In genomic region chr6:109611502-109611901, GRCh38 we compare ENCODE assay signal across 22 cellular contexts.
DNase-seq lines count a peak whose midpoint lies in the region; ATAC-seq, FAIRE-seq and TF ChIP-seq lines count a peak whose summit lies in the region.
"Had no signal": no experiment of that assay in that cellular context is flagged by ENCODE, and none has a peak within 500 bp of the region (broad histone marks: within the 10 kb centered on the region; RNA-seq: fewer than 3 reads in every experiment).

No MANE protein-coding gene starts in this region.

- no peak overlapping the region for H3K14ac ChIP-seq in H1 (ENCODE audit: insufficient read length)

- TF ChIP-seq RAD21 in K562 (CRISPR knock-in tag; conservative IDR thresholded peaks at IDR 0.05 in 1 of 2, IDR thresholded peaks at IDR 0.05 in 1 of 2) (no peak), H1 (IDR thresholded peaks at IDR 0.05 in 1 of 2, conservative IDR thresholded peaks at IDR 0.05 in 1 of 2; ENCODE audit: low read depth in 2 of 2, low read length in 2 of 2) (no peak)

- no peak overlapping the region for H3K4me3 ChIP-seq in K562
- H3K4me3 ChIP-seq in H1 (ENCODE audit: extremely low read depth in 1 of 4, insufficient read depth in 2 of 4, low read depth in 3 of 4, low read length in 4 of 4), result no peak overlapping the region
- no peak overlapping the region for H3K4me3 ChIP-seq in heart left ventricle
- H3K4me3 ChIP-seq: A549; BLaER1 treated with 17β-estradiol and CSF1 and Interleukin-3, amounts not matched to agents 10 nM and 100 nM had no signal

- H3K27me3 ChIP-seq in CD4-positive, alpha-beta T cell (ENCODE audit: control insufficient read depth, insufficient read depth, low read length), result no peaks in the 10 kb centered on the region
- H3K27me3 ChIP-seq in K562 (ENCODE audit: control insufficient read depth in 2 of 2, insufficient read depth in 2 of 2, low read length in 2 of 2) (peaks cover 0 to 5% of the 10 kb centered on the region in 2 experiments; a peak in 1 of 5 replicates), H1 (replicated peaks in 1 of 4; ENCODE audit: control insufficient read depth in 3 of 4, extremely low read depth in 1 of 4, insufficient read depth in 3 of 4, low read length in 3 of 4) (no peaks in the 10 kb centered on the region; a peak in 1 of 7 replicates), heart left ventricle (no peaks in the 10 kb centered on the region)
- H3K27me3 ChIP-seq: BLaER1 treated with 17β-estradiol and CSF1 and Interleukin-3, amounts not matched to agents 10 nM and 100 nM had no signal

- H2BK120ac ChIP-seq in H1 (replicated peaks; ENCODE audit: low read depth, low read length), result no peak overlapping the region

- no peaks in the 10 kb centered on the region for H3K36me3 ChIP-seq in K562 (ENCODE audit: control insufficient read depth, insufficient read depth, low read length)
- no peaks in the 10 kb centered on the region for H3K36me3 ChIP-seq in H1 (ENCODE audit: control insufficient read depth in 2 of 4, insufficient read depth in 4 of 4, low read length in 3 of 4)
- H3K36me3 ChIP-seq in heart left ventricle, result peaks cover 0 to 9% (median 0%) of the 10 kb centered on the region in 9 donors

- no peak overlapping the region for H3K4ac ChIP-seq in H1 (replicated peaks; ENCODE audit: insufficient read length, low read depth, low read length)

- H3K23ac ChIP-seq in H1 (ENCODE audit: insufficient read length), result no peak overlapping the region

- H3K4me2 ChIP-seq in K562 (ENCODE audit: insufficient read depth, low read length) (no peak overlapping the region), H1 (ENCODE audit: insufficient read depth in 1 of 2, low read depth in 2 of 2, low read length in 2 of 2) (no peak overlapping the region)
- H3K4me2 ChIP-seq: A549; BLaER1 treated with 17β-estradiol and CSF1 and Interleukin-3, amounts not matched to agents 10 nM and 100 nM had no signal

- no peak overlapping the region for H4K5ac ChIP-seq in H1 (ENCODE audit: insufficient read length, low read depth, low read length)

- no peak for TF ChIP-seq EP300 in K562 (IDR thresholded peaks at IDR 0.05; ENCODE audit: low read length)
- TF ChIP-seq EP300 in H1 (IDR thresholded peaks at IDR 0.05; ENCODE audit: borderline replicate concordance in 1 of 2, low read depth in 2 of 2, low read length in 2 of 2), result no peak

- H2BK12ac ChIP-seq in H1 (ENCODE audit: low read depth, low read length), result no peak overlapping the region

- H3K9ac ChIP-seq in K562 (ENCODE audit: insufficient read depth in 1 of 2, low read depth in 2 of 2, low read length in 2 of 2), result no peak overlapping the region
- H3K9ac ChIP-seq in H1 (replicated peaks in 1 of 4; ENCODE audit: extremely low read depth in 1 of 4, low read depth in 3 of 4, low read length in 3 of 4), result no peak overlapping the region
- H3K9ac ChIP-seq: BLaER1 treated with 17β-estradiol and CSF1 and Interleukin-3, amounts not matched to agents 10 nM and 100 nM had no signal

- H3K79me2 ChIP-seq in K562 (ENCODE audit: control insufficient read depth, insufficient read depth, low read length) (no peaks in the 10 kb centered on the region), H1 (ENCODE audit: control insufficient read depth in 1 of 2, insufficient read depth in 2 of 2, low read length in 2 of 2) (no peaks in the 10 kb centered on the region)

- POLR2A ChIA-PET in CD4-positive, alpha-beta T cell (lab: Charles Lee), result interaction anchor here (0.6 kb wide), 2 partner anchors 17 to 79 kb away, joined by 3 read pairs; no protein-coding TSS in a partner anchor
- POLR2A ChIA-PET in K562 (lab: Yijun Ruan, JAX) (no interaction called here), H1 (lab: Charles Lee; ENCODE audit: partially characterized antibody) (no interaction called here), GM10248 (lab: Yijun Ruan, JAX) (no interaction called here)

- peaks cover 8% of the 10 kb centered on the region for H3K4me1 Mint-ChIP-seq in activated naive CD4-positive, alpha-beta T cell treated with anti-CD3 and anti-CD28 coated beads, Interleukin-2, amount 10 ng/mL, durations not matched to agents 7 days and 5 days
- H3K4me1 Mint-ChIP-seq in CD4-positive, alpha-beta T cell (ENCODE audit: low read depth), result peaks cover 31% of the 10 kb centered on the region

- no peaks in the 10 kb centered on the region for H3K9me3 ChIP-seq in CD4-positive, alpha-beta T cell (ENCODE audit: control insufficient read depth, low read length)
- no peaks in the 10 kb centered on the region for H3K9me3 ChIP-seq in K562 (replicated peaks; ENCODE audit: control insufficient read depth, insufficient read depth, low read depth, low read length)
- peaks cover 0 to 3% of the 10 kb centered on the region in 2 experiments; a peak in 1 of 4 replicates for H3K9me3 ChIP-seq in H1 (ENCODE audit: insufficient read depth in 2 of 2, low read depth in 1 of 2, low read length in 1 of 2)
- H3K9me3 ChIP-seq in heart left ventricle, result peaks cover 0 to 6% (median 0%) of the 10 kb centered on the region in 12 donors
- H3K9me3 ChIP-seq: A549 had no signal

- no peaks in the 10 kb centered on the region for H3K4me1 ChIP-seq in K562 (replicated peaks in 1 of 2; ENCODE audit: control insufficient read depth in 2 of 2, insufficient read depth in 2 of 2, low read length in 2 of 2)
- no peaks in the 10 kb centered on the region for H3K4me1 ChIP-seq in H1 (replicated peaks in 1 of 4; ENCODE audit: control insufficient read depth in 3 of 4, insufficient read depth in 4 of 4, low read length in 3 of 4)
- H3K4me1 ChIP-seq in heart left ventricle, result no peaks in the 10 kb centered on the region
- H3K4me1 ChIP-seq: A549; BLaER1 treated with 17β-estradiol and CSF1 and Interleukin-3, amounts not matched to agents 10 nM and 100 nM had no signal

- in situ Hi-C loops in K562 (cut with MboI), result no loop called here

- no peak overlapping the region for H3K27ac ChIP-seq in CD4-positive, alpha-beta T cell (ENCODE audit: low read depth, low read length)
- H3K27ac ChIP-seq in K562 (ENCODE audit: extremely low read depth, low read depth, low read length) (no peak overlapping the region), H1 (ENCODE audit: low read depth, low read length) (no peak overlapping the region), heart left ventricle (no peak overlapping the region)
- H3K27ac ChIP-seq: 22Rv1; A549; BLaER1 treated with 17β-estradiol and CSF1 and Interleukin-3, amounts not matched to agents 10 nM and 100 nM; C4-2B had no signal

- no peaks in the 10 kb centered on the region for H3K27me3 Mint-ChIP-seq in activated naive CD4-positive, alpha-beta T cell treated with anti-CD3 and anti-CD28 coated beads, Interleukin-2, amount 10 ng/mL, durations not matched to agents 7 days and 5 days
- no peaks in the 10 kb centered on the region for H3K27me3 Mint-ChIP-seq in CD4-positive, alpha-beta T cell
- H3K27me3 Mint-ChIP-seq: B cell; CD4-positive, alpha-beta memory T cell; CD8-positive, alpha-beta memory T cell had no signal

- no peak overlapping the region for H2AK5ac ChIP-seq in H1 (ENCODE audit: low read depth, low read length)

- BruUV-seq in K562 (replicated peaks; lab: Mats Ljungman, UMichigan), result no TSS peak

- no peak overlapping the region for H4K8ac ChIP-seq in H1 (ENCODE audit: extremely low read depth, insufficient read depth, low read length)

- H3K9me3 Mint-ChIP-seq in activated naive CD4-positive, alpha-beta T cell treated with anti-CD3 and anti-CD28 coated beads, Interleukin-2, amount 10 ng/mL, durations not matched to agents 7 days and 5 days, result no peaks in the 10 kb centered on the region
- no peaks in the 10 kb centered on the region for H3K9me3 Mint-ChIP-seq in CD4-positive, alpha-beta T cell

- intact Hi-C loops in CD4-positive, alpha-beta T cell (cut with DNase I, micrococcal nuclease), result no loop called here
- intact Hi-C loops in K562 (cut with micrococcal nuclease) (no loop called here), heart left ventricle (cut with DNase I) (no loop called here)

- H2BK5ac ChIP-seq in H1 (ENCODE audit: low read depth, low read length), result no peak overlapping the region

- no peak for ATAC-seq in CD4-positive, alpha-beta T cell (ENCODE audit: poor library complexity)
- no peak for ATAC-seq in K562
- ATAC-seq in heart left ventricle, result no peak
- ATAC-seq: A549 had no signal

- no peak overlapping the region for H3K4me3 Mint-ChIP-seq in activated naive CD4-positive, alpha-beta T cell treated with anti-CD3 and anti-CD28 coated beads, Interleukin-2, amount 10 ng/mL, durations not matched to agents 7 days and 5 days
- no peak overlapping the region for H3K4me3 Mint-ChIP-seq in CD4-positive, alpha-beta T cell
- H3K4me3 Mint-ChIP-seq: B cell; CD4-positive, alpha-beta memory T cell; CD8-positive, alpha-beta memory T cell had no signal

- no peak overlapping the region for H3K18ac ChIP-seq in H1 (ENCODE audit: extremely low read depth, low read length)

- H3K27ac Mint-ChIP-seq in activated naive CD4-positive, alpha-beta T cell treated with anti-CD3 and anti-CD28 coated beads, Interleukin-2, amount 10 ng/mL, durations not matched to agents 7 days and 5 days, result peak overlapping the region; percentile 49
- H3K27ac Mint-ChIP-seq in CD4-positive, alpha-beta T cell, result peak overlapping the region; percentile 76
- H3K27ac Mint-ChIP-seq: B cell had no signal

- H4K20me1 ChIP-seq in K562 (replicated peaks; ENCODE audit: control insufficient read depth, insufficient read depth, low read length) (no peaks in the 10 kb centered on the region), H1 (replicated peaks in 1 of 2; ENCODE audit: control insufficient read depth in 1 of 2, insufficient read depth in 2 of 2, low read length in 2 of 2) (no peaks in the 10 kb centered on the region)
- H4K20me1 ChIP-seq: BLaER1 treated with 17β-estradiol and CSF1 and Interleukin-3, amounts not matched to agents 10 nM and 100 nM had no signal

- 0% methylated on average over 1 of the region's 1 CpG for WGBS in K562 (ENCODE audit: insufficient coverage, low coverage, missing lambda C conversion rate)
- 87% methylated on average over 1 of the region's 1 CpG; no CpG with 5 or more reads in 1 of the 2 experiments for WGBS in H1 (ENCODE audit: extremely low coverage in 1 of 2, insufficient coverage in 1 of 2, insufficient read length in 1 of 2, insufficient replicate concordance in 2 of 2, low coverage in 1 of 2, low lambda C conversion rate in 2 of 2, missing lambda C conversion rate in 1 of 2), 2 experiments
- WGBS in heart left ventricle, 4 donors, result 94 to 100% (median 99%) methylated on average over 1 of the region's 1 CpG

- TF ChIP-seq CTCF in CD4-positive, alpha-beta T cell (IDR thresholded peaks at IDR 0.05), result no peak
- TF ChIP-seq CTCF in K562 (IDR thresholded peaks at IDR 0.05 in 2 of 3, conservative IDR thresholded peaks at IDR 0.05 in 1 of 3; ENCODE audit: insufficient read depth in 2 of 3, low read depth in 1 of 3, low read length in 3 of 3), result no peak
- no peak for TF ChIP-seq CTCF in H1 (IDR thresholded peaks at IDR 0.05; ENCODE audit: control extremely low read depth in 1 of 3, insufficient read depth in 1 of 3, low read depth in 1 of 3, low read length in 3 of 3)
- no peak for TF ChIP-seq CTCF in heart left ventricle (IDR thresholded peaks at IDR 0.05)
- TF ChIP-seq CTCF in GM10248 (IDR thresholded peaks at IDR 0.05; ENCODE audit: control extremely low read depth, extremely low read depth, low read depth, missing control alignments), result no peak

- CTCF ChIA-PET in activated naive CD4-positive, alpha-beta T cell treated with anti-CD3 and anti-CD28 coated beads, Interleukin-2, amount 10 ng/mL, durations not matched to agents 7 days and 5 days (lab: Charles Lee), result no interaction called here
- CTCF ChIA-PET in CD4-positive, alpha-beta T cell (lab: Charles Lee), result no interaction called here
- CTCF ChIA-PET in K562 (lab: Yijun Ruan, JAX; ENCODE audit: low intra/inter-chr PET ratio), result no interaction called here
- CTCF ChIA-PET in H1 (lab: Charles Lee; ENCODE audit: partially characterized antibody), result interaction anchor here (1.0 to 1.1 kb wide), 2 partner anchors 17 to 85 kb away, joined by 3 read pairs; no protein-coding TSS in a partner anchor
- CTCF ChIA-PET in GM10248 (lab: Yijun Ruan, JAX), result interaction anchor here (1.5 kb wide), 1 partner anchor 15 kb away, joined by 3 read pairs; no protein-coding TSS in a partner anchor

- no peak overlapping the region for H2AFZ ChIP-seq in K562 (ENCODE audit: low read depth, low read length)
- no peak overlapping the region for H2AFZ ChIP-seq in H1 (ENCODE audit: low read length)

- H3K79me1 ChIP-seq in H1 (ENCODE audit: low read depth, low read length), result no peaks in the 10 kb centered on the region

- TF ChIP-seq POLR2A in K562 (conservative IDR thresholded peaks at IDR 0.05) (no peak), H1 (IDR thresholded peaks at IDR 0.05; ENCODE audit: control extremely low read depth in 1 of 2, low read depth in 2 of 2, low read length in 2 of 2) (no peak), heart left ventricle (IDR thresholded peaks at IDR 0.05) (no peak)

- no peaks in the 10 kb centered on the region for H3K23me2 ChIP-seq in H1 (ENCODE audit: low read depth, low read length)

- no peak for DNase-seq in activated naive CD4-positive, alpha-beta T cell treated with anti-CD3 and anti-CD28 coated beads, Interleukin-2, amount 10 ng/mL, durations not matched to agents 7 days and 5 days
- no peak for DNase-seq in activated naive CD4-positive, alpha-beta T cell treated with Interleukin-2 at 50 U/mL for 16 hours
- no peak for DNase-seq in CD4-positive, alpha-beta T cell
- DNase-seq in K562 (ENCODE audit: extremely low read depth in 1 of 4, low spot score in 3 of 4) (no peak), H1 (ENCODE audit: low read depth in 1 of 2, low spot score in 2 of 2) (no peak), heart left ventricle (no peak), GM10248 (ENCODE audit: extremely low spot score) (no peak)
- DNase-seq: AML-193; CD4-positive, alpha-beta memory T cell; CD8-positive, alpha-beta memory T cell; COR-L47; DMS 273 treated with DMSO at 0.1 percent for 48 hours; DMS153; DND-41; EL; GDM1 had no signal

- H2BK20ac ChIP-seq in H1 (ENCODE audit: low read length), result no peak overlapping the region

- H2BK15ac ChIP-seq in H1 (ENCODE audit: low read length), result no peak overlapping the region

- H3K56ac ChIP-seq in H1 (replicated peaks; ENCODE audit: insufficient read length, low read depth, low read length), result no peak overlapping the region

- H3K9me1 ChIP-seq in K562 (ENCODE audit: control insufficient read depth, insufficient read depth, low read length), result no peaks in the 10 kb centered on the region

- H3K36me3 Mint-ChIP-seq in activated naive CD4-positive, alpha-beta T cell treated with anti-CD3 and anti-CD28 coated beads, Interleukin-2, amount 10 ng/mL, durations not matched to agents 7 days and 5 days, result no peaks in the 10 kb centered on the region
- H3K36me3 Mint-ChIP-seq in CD4-positive, alpha-beta T cell (ENCODE audit: low read depth), result peaks cover 12% of the 10 kb centered on the region

- FAIRE-seq in K562 (lab: Jason Lieb, UNC), result no peak
- FAIRE-seq in H1 (lab: Jason Lieb, UNC), result no peak
- FAIRE-seq: A549, GM12891 had no signal

- H4K91ac ChIP-seq in H1 (replicated peaks; ENCODE audit: insufficient read length, low read length), result no peak overlapping the region

Comparison
In these comparisons a context has a peak if more than half of its experiments do, and no peak if none do; other contexts are left out.
1. CTCF ChIA-PET loops: an anchor here in H1 (1.0 to 1.1 kb wide) and GM10248 (1.5 kb wide); none called in activated naive CD4-positive, alpha-beta T cell treated with anti-CD3 and anti-CD28 coated beads, Interleukin-2, amount 10 ng/mL, durations not matched to agents 7 days and 5 days, CD4-positive, alpha-beta T cell and K562.